In genomic region chr6:43060034-43060754, GRCh38 we compare ENCODE assay signal across 1 cellular context.
TF ChIP-seq lines count a peak whose summit lies in the region.

No MANE protein-coding gene starts in this region.

TF ChIP-seq in H1, 55 proteins besides CTCF, POLR2A, EP300 and RAD21:
- peak; percentile 4; the same call in 1 of the 2 replicates for TF ChIP-seq PHF8 (conservative IDR thresholded peaks at IDR 0.05; ENCODE audit: low read depth, low read length)
- no peak for TF ChIP-seq RFX5 (IDR thresholded peaks at IDR 0.05; ENCODE audit: borderline replicate concordance, low read depth, low read length)
- TF ChIP-seq POU5F1 (IDR thresholded peaks at IDR 0.05; ENCODE audit: low read depth, low read length): no peak
- peak; percentile 5 for TF ChIP-seq ASH2L (IDR thresholded peaks at IDR 0.05; ENCODE audit: low read length)
- peak; percentile 16; the same call in 1 of the 2 replicates for TF ChIP-seq TAF1 (IDR thresholded peaks at IDR 0.05; ENCODE audit: low read depth, low read length)
- TF ChIP-seq SUZ12 (IDR thresholded peaks at IDR 0.05; ENCODE audit: low read length): no peak
- no peak for TF ChIP-seq TBP (IDR thresholded peaks at IDR 0.05; ENCODE audit: low read depth, low read length)
- TF ChIP-seq E2F6 (IDR thresholded peaks at IDR 0.05): no peak
- TF ChIP-seq HDAC2 (IDR thresholded peaks at IDR 0.05; ENCODE audit: borderline replicate concordance in 1 of 2, low read depth in 2 of 2, low read length in 2 of 2): no peak
